ENCODE assay signal across 11 cellular contexts in the genomic region with DNA sequence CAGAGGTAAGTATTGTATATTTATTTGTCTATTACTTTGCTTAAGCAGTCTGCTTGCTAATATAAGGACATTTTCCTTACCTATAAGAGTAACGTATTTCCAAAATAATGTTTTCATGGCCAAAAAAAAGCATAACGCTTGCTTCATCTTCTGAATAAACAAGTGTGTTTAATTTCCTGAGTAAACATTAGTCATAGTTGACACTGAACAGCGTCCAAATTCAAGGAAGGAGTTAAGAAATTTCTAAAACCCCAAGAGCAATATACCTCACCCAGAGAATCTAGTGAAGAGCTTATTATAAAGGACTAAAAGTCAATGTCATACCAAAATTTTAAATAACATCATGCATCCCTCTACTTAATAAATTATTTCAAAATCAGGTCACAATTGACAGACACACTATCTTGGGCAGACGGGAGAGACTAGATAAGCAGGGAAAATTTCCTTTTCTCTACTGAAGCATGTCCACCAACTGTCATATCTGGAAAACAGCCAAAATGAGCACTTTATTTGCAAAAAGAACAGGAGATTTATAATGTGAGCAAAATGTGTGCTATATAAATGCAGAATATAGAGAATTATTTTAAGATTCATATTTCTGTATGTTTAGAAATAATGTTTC. TPM values are rescaled to one million over a fixed set of nuclear protein-coding genes. Genes with fewer than 3 reads are reported as not detected.
DNase-seq lines count a peak whose midpoint lies in the region; ATAC-seq and TF ChIP-seq lines count a peak whose summit lies in the region.
"Had no signal": no experiment of that assay in that cellular context is flagged by ENCODE, and none has a peak within 500 bp of the region (broad histone marks: within the 10 kb centered on the region; RNA-seq: fewer than 3 reads in every experiment).

No MANE protein-coding gene starts in this region.

- no peak overlapping the region for H3K4me3 ChIP-seq in SK-N-SH (ENCODE audit: low read depth in 2 of 2, low read length in 1 of 2)
- H3K4me3 ChIP-seq in PC-9 = no peak overlapping the region
- H3K4me3 ChIP-seq in thoracic aorta = peak overlapping the region; percentile 7

- H3F3A ChIP-seq in SK-N-SH (replicated peaks; ENCODE audit: insufficient read depth) = no peaks in the 10 kb centered on the region
- H3F3A ChIP-seq in PC-9 (ENCODE audit: insufficient read depth, low read depth) = peaks cover 8% of the 10 kb centered on the region; the same call in 1 of the 2 replicates

- H3K9me3 ChIP-seq in SK-N-SH = no peaks in the 10 kb centered on the region
- H3K9me3 ChIP-seq in PC-9 (ENCODE audit: insufficient read depth, low read depth) = no peaks in the 10 kb centered on the region; the same call in 1 of the 2 replicates
- no peaks in the 10 kb centered on the region for H3K9me3 ChIP-seq in thoracic aorta

- TF ChIP-seq CTCF in SK-N-SH (IDR thresholded peaks at IDR 0.05) = no peak
- TF ChIP-seq CTCF in PC-9 (conservative IDR thresholded peaks at IDR 0.05) = no peak
- TF ChIP-seq CTCF in thoracic aorta (IDR thresholded peaks at IDR 0.05) = no peak

- H4K20me1 ChIP-seq in SK-N-SH (ENCODE audit: insufficient read depth) (no peaks in the 10 kb centered on the region), PC-9 (ENCODE audit: insufficient read depth) (no peaks in the 10 kb centered on the region)

- no peak overlapping the region for H3K4me2 ChIP-seq in SK-N-SH
- H3K4me2 ChIP-seq in PC-9 = peak overlapping the region; percentile 6; the same call in 1 of the 2 replicates

- DNase-seq in SK-N-SH (peak; percentile 52), PC-9 (peak in 1 of 2 experiments; percentile 78), epithelial cell of prostate (ENCODE audit: low read depth, low spot score) (peak; percentile 10), thoracic aorta (ENCODE audit: low spot score) (no peak), dermis blood vessel endothelial cell (no peak), superior temporal gyrus (ENCODE audit: extremely low spot score) (no peak)
- DNase-seq in stimulated activated CD4-positive, alpha-beta T cell treated with anti-CD3 and anti-CD28 coated beads, Interleukin-4, amount 100 ng/mL, for 1 hour = no peak
- DNase-seq: nephron progenitor cell; stimulated activated CD4-positive, alpha-beta T cell treated with anti-CD3 and anti-CD28 coated beads, Interleukin-15, amount 100 ng/mL, for 24 hours; stimulated activated naive CD4-positive, alpha-beta T cell had no signal

- POLR2A ChIA-PET in SK-N-SH (lab: Yijun Ruan, JAX) = no interaction called here
- POLR2A ChIA-PET in PC-9 (lab: Charles Lee; ENCODE audit: unreplicated experiment) = no interaction called here

- no peaks in the 10 kb centered on the region for H3K36me3 ChIP-seq in SK-N-SH (replicated peaks in 1 of 2; ENCODE audit: control insufficient read depth in 1 of 2, insufficient read depth in 2 of 2, low read length in 1 of 2)
- H3K36me3 ChIP-seq in PC-9 (ENCODE audit: low read depth) = no peaks in the 10 kb centered on the region
- H3K36me3 ChIP-seq in thoracic aorta = no peaks in the 10 kb centered on the region

- TF ChIP-seq RAD21 in SK-N-SH (IDR thresholded peaks at IDR 0.05; ENCODE audit: low read length) = no peak

- WGBS in SK-N-SH (ENCODE audit: low lambda C conversion rate) = 36% methylated on average over 4 of the region's 4 CpGs

- CTCF ChIA-PET in SK-N-SH (lab: Yijun Ruan, JAX) (no interaction called here), PC-9 (lab: Charles Lee) (no interaction called here)

- H3K27me3 ChIP-seq in SK-N-SH (ENCODE audit: insufficient read depth) (no peaks in the 10 kb centered on the region), PC-9 (ENCODE audit: insufficient read depth, low read depth) (peaks cover 69% of the 10 kb centered on the region), thoracic aorta (replicated peaks; ENCODE audit: insufficient read depth) (no peaks in the 10 kb centered on the region)

- TF ChIP-seq EP300 in SK-N-SH (IDR thresholded peaks at IDR 0.05; ENCODE audit: borderline replicate concordance in 1 of 2, low read depth in 1 of 2, low read length in 1 of 2) = peak in 1 of 2 experiments; percentile 26; a peak in 1 of 4 replicates

- ATAC-seq in SK-N-SH treated with all-trans-retinoic acid at 6 μM for 48 hours (no peak; the same call in 2 of the 3 replicates), thoracic aorta (ENCODE audit: insufficient number of reproducible peaks, low FRiP score, low read depth) (no peak)

- no TSS peak for BruUV-seq in PC-9 (replicated peaks; lab: Mats Ljungman, UMichigan)

- H3K27ac ChIP-seq in SK-N-SH (ENCODE audit: low read depth in 2 of 2, low read length in 1 of 2) = no peak overlapping the region; a peak in 1 of 4 replicates
- H3K27ac ChIP-seq in PC-9 = no peak overlapping the region
- no peak overlapping the region for H3K27ac ChIP-seq in epithelial cell of prostate
- H3K27ac ChIP-seq in thoracic aorta = no peak overlapping the region

- no peak overlapping the region for H3K9ac ChIP-seq in SK-N-SH

- H3K9me2 ChIP-seq in SK-N-SH (no peaks in the 10 kb centered on the region), PC-9 (ENCODE audit: insufficient read depth) (no peaks in the 10 kb centered on the region)

- intact Hi-C loops in PC-9 (cut with micrococcal nuclease; ENCODE audit: unreplicated experiment) = no loop called here

- H3K79me2 ChIP-seq in SK-N-SH (ENCODE audit: insufficient read depth) (no peaks in the 10 kb centered on the region), PC-9 (ENCODE audit: low read depth) (no peaks in the 10 kb centered on the region)

- H3K4me1 ChIP-seq in SK-N-SH (ENCODE audit: control insufficient read depth in 1 of 2, insufficient read depth in 2 of 2, low read depth in 1 of 2, low read length in 1 of 2) (peaks cover 6 to 9% of the 10 kb centered on the region in 2 experiments; a peak in 3 of 4 replicates), PC-9 (replicated peaks; ENCODE audit: insufficient read depth) (peaks cover 15% of the 10 kb centered on the region), thoracic aorta (ENCODE audit: control insufficient read depth in 1 of 2, low read depth in 2 of 2) (peaks cover 7 to 19% of the 10 kb centered on the region in 2 donors)

- no peak overlapping the region for H2AFZ ChIP-seq in SK-N-SH (ENCODE audit: low read depth)
- H2AFZ ChIP-seq in PC-9 = no peak overlapping the region

TF ChIP-seq in SK-N-SH, 30 proteins besides CTCF, POLR2A, EP300 and RAD21 (continues in another document):
- TF ChIP-seq, protein P1, sequence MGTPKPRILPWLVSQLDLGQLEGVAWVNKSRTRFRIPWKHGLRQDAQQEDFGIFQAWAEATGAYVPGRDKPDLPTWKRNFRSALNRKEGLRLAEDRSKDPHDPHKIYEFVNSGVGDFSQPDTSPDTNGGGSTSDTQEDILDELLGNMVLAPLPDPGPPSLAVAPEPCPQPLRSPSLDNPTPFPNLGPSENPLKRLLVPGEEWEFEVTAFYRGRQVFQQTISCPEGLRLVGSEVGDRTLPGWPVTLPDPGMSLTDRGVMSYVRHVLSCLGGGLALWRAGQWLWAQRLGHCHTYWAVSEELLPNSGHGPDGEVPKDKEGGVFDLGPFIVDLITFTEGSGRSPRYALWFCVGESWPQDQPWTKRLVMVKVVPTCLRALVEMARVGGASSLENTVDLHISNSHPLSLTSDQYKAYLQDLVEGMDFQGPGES (IDR thresholded peaks at IDR 0.05; ENCODE audit: low read depth, low read length) = no peak
- TF ChIP-seq GABPA (IDR thresholded peaks at IDR 0.05; ENCODE audit: low read depth) = no peak
- TF ChIP-seq YY1 (IDR thresholded peaks at IDR 0.05; ENCODE audit: low read depth) = no peak

TF ChIP-seq in SK-N-SH treated with all-trans-retinoic acid at 6 μM for 48 hours, 23 proteins besides CTCF, POLR2A, EP300 and RAD21:
- TF ChIP-seq RARB (CRISPR knock-in tag; IDR thresholded peaks at IDR 0.05) (no peak), ZC3H10 (CRISPR knock-in tag; IDR thresholded peaks at IDR 0.05) (no peak), ZFP3 (CRISPR knock-in tag; IDR thresholded peaks at IDR 0.05) (no peak)
- TF ChIP-seq, protein P2, sequence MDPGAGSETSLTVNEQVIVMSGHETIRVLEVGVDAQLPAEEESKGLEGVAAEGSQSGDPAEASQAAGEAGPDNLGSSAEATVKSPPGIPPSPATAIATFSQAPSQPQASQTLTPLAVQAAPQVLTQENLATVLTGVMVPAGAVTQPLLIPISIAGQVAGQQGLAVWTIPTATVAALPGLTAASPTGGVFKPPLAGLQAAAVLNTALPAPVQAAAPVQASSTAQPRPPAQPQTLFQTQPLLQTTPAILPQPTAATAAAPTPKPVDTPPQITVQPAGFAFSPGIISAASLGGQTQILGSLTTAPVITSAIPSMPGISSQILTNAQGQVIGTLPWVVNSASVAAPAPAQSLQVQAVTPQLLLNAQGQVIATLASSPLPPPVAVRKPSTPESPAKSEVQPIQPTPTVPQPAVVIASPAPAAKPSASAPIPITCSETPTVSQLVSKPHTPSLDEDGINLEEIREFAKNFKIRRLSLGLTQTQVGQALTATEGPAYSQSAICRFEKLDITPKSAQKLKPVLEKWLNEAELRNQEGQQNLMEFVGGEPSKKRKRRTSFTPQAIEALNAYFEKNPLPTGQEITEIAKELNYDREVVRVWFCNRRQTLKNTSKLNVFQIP (CRISPR knock-in tag; IDR thresholded peaks at IDR 0.05; ENCODE audit: borderline replicate concordance, low read depth) = no peak

RNA-seq across cellular contexts. Expression of a gene that starts 25.1 kb away (rescaled TPM):
- 1.8 and 2.3 TPM in 2 replicates for polyA plus RNA-seq in SK-N-SH (2012; rRNA removed)
- 1.8 and 1.9 TPM in 2 replicates for polyA plus RNA-seq in SK-N-SH (2012; cell fraction: cytosol; rRNA removed)
- 2.0 and 3.9 TPM in 2 replicates for polyA plus RNA-seq in SK-N-SH (2012; cell fraction: nucleus; rRNA removed)
- total RNA-seq in PC-9 (2021) (not detected in 2 replicates), thoracic aorta (10 to 100 TPM; 45.5 to 65.9 TPM), dermis blood vessel endothelial cell (not detected in 2 replicates)

Comparison
In these comparisons a context has a peak if more than half of its experiments do, and no peak if none do; other contexts are left out.
1. DNase-seq: peak in SK-N-SH (single experiment) and epithelial cell of prostate (single experiment); none in thoracic aorta (single experiment), dermis blood vessel endothelial cell (single experiment), superior temporal gyrus (single experiment) and stimulated activated CD4-positive, alpha-beta T cell treated with anti-CD3 and anti-CD28 coated beads, Interleukin-4, amount 100 ng/mL, for 1 hour (single experiment).
2. RNA of a gene that starts 25.1 kb away (total RNA-seq): 45.5 to 65.9 TPM in thoracic aorta; not detected in PC-9 and not detected in dermis blood vessel endothelial cell; every median in the first group is over 10 times any median in the second.